In genomic region chr6:158771399-158772158, GRCh38 we compare ENCODE assay signal across 11 cellular contexts. TPM values are rescaled to one million over a fixed set of nuclear protein-coding genes. Genes with fewer than 3 reads are reported as not detected.
DNase-seq lines count a peak whose midpoint lies in the region; ATAC-seq and TF ChIP-seq lines count a peak whose summit lies in the region.
"Had no signal": no experiment of that assay in that cellular context is flagged by ENCODE, and none has a peak within 500 bp of the region (broad histone marks: within the 10 kb centered on the region; RNA-seq: fewer than 3 reads in every experiment).

No MANE protein-coding gene starts in this region.

- H3K4me1 ChIP-seq in right atrium auricular region = peaks cover 0 to 50% of the 10 kb centered on the region in 2 donors

- H3K9me3 Mint-ChIP-seq in activated naive CD4-positive, alpha-beta T cell treated with anti-CD3 and anti-CD28 coated beads for 36 hours = no peaks in the 10 kb centered on the region
- H3K9me3 Mint-ChIP-seq in activated CD4-positive, alpha-beta memory T cell treated with anti-CD3 and anti-CD28 coated beads, Interleukin-2, amount 10 ng/mL, durations not matched to agents 7 days and 5 days = no peaks in the 10 kb centered on the region
- H3K9me3 Mint-ChIP-seq in stimulated activated naive B cell treated with anti-CD40 and anti-IgM and Interleukin-4, amounts not matched to agents 10 μg/mL and 1 μg/mL and 100 μg/mL, for 72 hours = no peaks in the 10 kb centered on the region

- no peaks in the 10 kb centered on the region for H3K9me3 ChIP-seq in right atrium auricular region

- H3K4me1 Mint-ChIP-seq in activated naive CD4-positive, alpha-beta T cell treated with anti-CD3 and anti-CD28 coated beads for 36 hours (ENCODE audit: low read depth) = peaks cover 44% of the 10 kb centered on the region
- peaks cover 46% of the 10 kb centered on the region for H3K4me1 Mint-ChIP-seq in activated CD4-positive, alpha-beta memory T cell treated with anti-CD3 and anti-CD28 coated beads, Interleukin-2, amount 10 ng/mL, durations not matched to agents 7 days and 5 days
- H3K4me1 Mint-ChIP-seq in stimulated activated naive B cell treated with anti-CD40 and anti-IgM and Interleukin-4, amounts not matched to agents 10 μg/mL and 1 μg/mL and 100 μg/mL, for 72 hours = peaks cover 22 to 40% of the 10 kb centered on the region in 2 donors

- no peak for DNase-seq in activated naive CD4-positive, alpha-beta T cell treated with anti-CD3 and anti-CD28 coated beads for 36 hours
- DNase-seq in activated naive CD4-positive, alpha-beta T cell treated with Interleukin-2 at 50 U/mL for 16 hours = no peak
- DNase-seq in activated CD4-positive, alpha-beta memory T cell treated with anti-CD3 and anti-CD28 coated beads, Interleukin-2, amount 10 ng/mL, durations not matched to agents 7 days and 5 days = no peak
- DNase-seq in right atrium auricular region (ENCODE audit: low spot score) = no peak
- no peak for DNase-seq in stimulated activated naive B cell treated with anti-CD40 and anti-IgM and Interleukin-4, amounts not matched to agents 10 μg/mL and 1 μg/mL and 100 μg/mL, for 72 hours
- no peak for DNase-seq in activated gamma-delta T cell (lab: John Stamatoyannopoulos, UW)
- DNase-seq in stimulated activated CD4-positive, alpha-beta T cell treated with anti-CD3 and anti-CD28 coated beads, Interleukin-4, amount 100 ng/mL, for 1 hour = no peak
- DNase-seq: activated CD4-positive, alpha-beta T cell treated with anti-CD3 and anti-CD28 coated beads for 1 hour; GDM1; NCI-H526 treated with DMSO at 0.1 percent for 48 hours had no signal

- no peaks in the 10 kb centered on the region for H3K27me3 Mint-ChIP-seq in activated naive CD4-positive, alpha-beta T cell treated with anti-CD3 and anti-CD28 coated beads for 36 hours (ENCODE audit: low read depth)
- no peaks in the 10 kb centered on the region for H3K27me3 Mint-ChIP-seq in activated CD4-positive, alpha-beta memory T cell treated with anti-CD3 and anti-CD28 coated beads, Interleukin-2, amount 10 ng/mL, durations not matched to agents 7 days and 5 days
- no peaks in the 10 kb centered on the region for H3K27me3 Mint-ChIP-seq in stimulated activated naive B cell treated with anti-CD40 and anti-IgM and Interleukin-4, amounts not matched to agents 10 μg/mL and 1 μg/mL and 100 μg/mL, for 72 hours

- H3K36me3 ChIP-seq in right atrium auricular region = peaks cover 86% of the 10 kb centered on the region

- ATAC-seq in stimulated activated naive B cell treated with anti-CD40 and anti-IgM and Interleukin-4, amounts not matched to agents 10 μg/mL and 1 μg/mL and 100 μg/mL, for 72 hours (replicated peaks) = no peak
- ATAC-seq in GM21825 (IDR thresholded peaks at IDR 0.05; ENCODE audit: unreplicated experiment) = no peak

- peak overlapping the region; percentile 61 to 70 for H3K27ac ChIP-seq in right atrium auricular region

- POLR2A ChIA-PET in activated CD4-positive, alpha-beta memory T cell treated with anti-CD3 and anti-CD28 coated beads, Interleukin-2, amount 10 ng/mL, durations not matched to agents 7 days and 5 days (lab: Charles Lee) = interaction anchor here (1.2 to 2.2 kb wide), 5 partner anchors 18 to 335 kb away, joined by 3 to 9 read pairs (median 5); no protein-coding TSS in a partner anchor

- no peaks in the 10 kb centered on the region for H3K27me3 ChIP-seq in right atrium auricular region

- no peak for TF ChIP-seq CTCF in right atrium auricular region (IDR thresholded peaks at IDR 0.05)

- peaks cover 67% of the 10 kb centered on the region for H3K36me3 Mint-ChIP-seq in activated naive CD4-positive, alpha-beta T cell treated with anti-CD3 and anti-CD28 coated beads for 36 hours (ENCODE audit: low read depth)
- peaks cover 96% of the 10 kb centered on the region for H3K36me3 Mint-ChIP-seq in activated CD4-positive, alpha-beta memory T cell treated with anti-CD3 and anti-CD28 coated beads, Interleukin-2, amount 10 ng/mL, durations not matched to agents 7 days and 5 days (ENCODE audit: low read depth)
- peaks cover 62 to 72% of the 10 kb centered on the region in 2 donors for H3K36me3 Mint-ChIP-seq in stimulated activated naive B cell treated with anti-CD40 and anti-IgM and Interleukin-4, amounts not matched to agents 10 μg/mL and 1 μg/mL and 100 μg/mL, for 72 hours

- CTCF ChIA-PET in activated naive CD4-positive, alpha-beta T cell treated with anti-CD3 and anti-CD28 coated beads for 36 hours (lab: Charles Lee) = interaction anchor here (0.7 to 2.5 kb wide), 6 partner anchors 10 to 333 kb away, joined by 3 to 11 read pairs (median 4); no protein-coding TSS in a partner anchor
- CTCF ChIA-PET in activated CD4-positive, alpha-beta memory T cell treated with anti-CD3 and anti-CD28 coated beads, Interleukin-2, amount 10 ng/mL, durations not matched to agents 7 days and 5 days (lab: Charles Lee) = interaction anchor here (0.6 to 1.7 kb wide), 7 partner anchors 67 to 338 kb away, joined by 3 to 5 read pairs (median 4); no protein-coding TSS in a partner anchor

- H3K4me3 ChIP-seq in right atrium auricular region = no peak overlapping the region

- intact Hi-C loops in activated naive CD4-positive, alpha-beta T cell treated with anti-CD3 and anti-CD28 coated beads for 36 hours (cut with micrococcal nuclease) = no loop called here

- no peak overlapping the region for H3K4me3 Mint-ChIP-seq in activated naive CD4-positive, alpha-beta T cell treated with anti-CD3 and anti-CD28 coated beads for 36 hours
- no peak overlapping the region for H3K4me3 Mint-ChIP-seq in activated CD4-positive, alpha-beta memory T cell treated with anti-CD3 and anti-CD28 coated beads, Interleukin-2, amount 10 ng/mL, durations not matched to agents 7 days and 5 days
- H3K4me3 Mint-ChIP-seq in stimulated activated naive B cell treated with anti-CD40 and anti-IgM and Interleukin-4, amounts not matched to agents 10 μg/mL and 1 μg/mL and 100 μg/mL, for 72 hours = peak overlapping the region; percentile 22 to 41

- H3K27ac Mint-ChIP-seq in activated naive CD4-positive, alpha-beta T cell treated with anti-CD3 and anti-CD28 coated beads for 36 hours = peak overlapping the region; percentile 75
- peak overlapping the region; percentile 62 for H3K27ac Mint-ChIP-seq in activated CD4-positive, alpha-beta memory T cell treated with anti-CD3 and anti-CD28 coated beads, Interleukin-2, amount 10 ng/mL, durations not matched to agents 7 days and 5 days
- peak overlapping the region; percentile 94 for H3K27ac Mint-ChIP-seq in stimulated activated naive B cell treated with anti-CD40 and anti-IgM and Interleukin-4, amounts not matched to agents 10 μg/mL and 1 μg/mL and 100 μg/mL, for 72 hours

RNA-seq across cellular contexts. Expression of gene EZR, which starts 47.6 kb away (rescaled TPM):
- 100 to 1,000 TPM; 229 to 230 TPM for total RNA-seq in activated naive CD4-positive, alpha-beta T cell treated with anti-CD3 and anti-CD28 coated beads for 36 hours
- total RNA-seq in activated CD4-positive, alpha-beta memory T cell treated with anti-CD3 and anti-CD28 coated beads, Interleukin-2, amount 10 ng/mL, durations not matched to agents 7 days and 5 days = 100 to 1,000 TPM; 225 to 228 TPM
- total RNA-seq in right atrium auricular region = 100 to 1,000 TPM; 161 to 197 TPM

Comparison
In these comparisons a context has a peak if more than half of its experiments do, and no peak if none do; other contexts are left out.
1. H3K4me3 Mint-ChIP-seq: peak in stimulated activated naive B cell treated with anti-CD40 and anti-IgM and Interleukin-4, amounts not matched to agents 10 μg/mL and 1 μg/mL and 100 μg/mL, for 72 hours (2 of 2); none in activated naive CD4-positive, alpha-beta T cell treated with anti-CD3 and anti-CD28 coated beads for 36 hours (single experiment) and activated CD4-positive, alpha-beta memory T cell treated with anti-CD3 and anti-CD28 coated beads, Interleukin-2, amount 10 ng/mL, durations not matched to agents 7 days and 5 days (single experiment).
2. Peak in every context shown above with its lines, with median percentiles within 50 percentile points of each other: H3K27ac Mint-ChIP-seq.